In the genomic region with DNA sequence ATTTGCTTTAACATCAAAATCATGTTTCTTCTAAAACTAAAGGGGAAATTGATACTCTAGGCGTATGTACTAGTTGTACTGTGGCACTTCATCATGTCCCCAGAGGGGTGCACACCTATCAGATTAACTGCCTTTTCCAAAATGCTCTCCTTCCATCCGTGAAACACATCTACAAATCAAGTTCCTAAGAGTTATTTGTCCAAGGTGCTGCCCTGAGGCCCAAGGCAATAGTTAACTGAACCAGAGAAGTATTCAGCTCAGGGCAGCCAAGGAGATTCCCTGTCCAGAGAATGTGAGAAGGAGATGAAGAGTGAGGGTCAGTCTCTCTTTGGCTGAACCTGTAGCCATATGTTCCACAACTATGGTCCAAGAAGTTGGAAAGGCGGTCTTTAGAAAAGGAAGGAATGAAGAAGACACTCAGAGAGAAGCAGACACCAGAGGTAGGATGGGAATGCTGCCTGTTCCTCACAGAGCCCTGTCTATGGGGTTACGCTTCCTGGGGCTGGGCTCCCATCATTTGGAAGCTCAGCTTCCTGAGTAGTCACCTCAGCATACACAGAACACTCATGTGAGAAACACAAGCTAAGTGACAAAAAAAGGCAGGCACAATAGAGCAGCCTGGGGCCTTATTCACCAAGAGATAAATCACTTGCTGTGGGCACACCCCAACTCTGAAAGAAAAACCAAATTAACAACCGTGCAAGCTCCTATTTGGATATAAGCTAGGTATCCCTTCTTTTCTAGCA, we compare ENCODE assay signal across 8 cellular contexts. TPM values are rescaled to one million over a fixed set of nuclear protein-coding genes. Genes with fewer than 3 reads are reported as not detected.
DNase-seq lines count a peak whose midpoint lies in the region; ATAC-seq and TF ChIP-seq lines count a peak whose summit lies in the region.

No MANE protein-coding gene starts in this region.

- H3K9me3 Mint-ChIP-seq in activated B cell treated with CpG ODN at 0.5 μM for 24 hours, result peaks cover 3% of the 10 kb centered on the region
- H3K9me3 Mint-ChIP-seq in osteocyte (ENCODE audit: unreplicated experiment), result peaks cover 4% of the 10 kb centered on the region

- TF ChIP-seq CTCF in activated B cell treated with CpG ODN at 0.5 μM for 24 hours (IDR thresholded peaks at IDR 0.05), result no peak
- TF ChIP-seq CTCF in osteocyte (IDR thresholded peaks at IDR 0.05), result no peak

- intact Hi-C loops in activated B cell treated with CpG ODN at 0.5 μM for 24 hours (cut with micrococcal nuclease), result loop anchor here (1.0 to 10.0 kb wide), 9 partner anchors 15 to 125 kb away; no protein-coding TSS in a partner anchor

- DNase-seq in NCI-H2107 treated with DMSO at 0.1 percent for 48 hours (lab: John Stamatoyannopoulos, UW; ENCODE audit: unreplicated experiment) (peak; percentile 30), NCI-H2107 (lab: John Stamatoyannopoulos, UW) (no peak), activated B cell treated with CpG ODN at 0.5 μM for 24 hours (no peak), osteocyte (ENCODE audit: extremely low spot score, unreplicated experiment) (no peak), putamen (ENCODE audit: low spot score) (no peak), occipital lobe (lab: John Stamatoyannopoulos, UW) (no peak), DMS79 (lab: John Stamatoyannopoulos, UW) (no peak)

- H3K4me1 Mint-ChIP-seq in activated B cell treated with CpG ODN at 0.5 μM for 24 hours (peaks cover 82% of the 10 kb centered on the region), osteocyte (ENCODE audit: unreplicated experiment) (peaks cover 31% of the 10 kb centered on the region)

- H3K27ac Mint-ChIP-seq in activated B cell treated with CpG ODN at 0.5 μM for 24 hours (peak overlapping the region; percentile 94), osteocyte (ENCODE audit: unreplicated experiment) (peak overlapping the region; percentile 66)

- ATAC-seq in HG02884 (IDR thresholded peaks at IDR 0.05; ENCODE audit: unreplicated experiment) (peak; percentile 35), activated B cell treated with CpG ODN at 0.5 μM for 24 hours (ENCODE audit: low read depth) (peak; percentile 43)

- CTCF ChIA-PET in activated B cell treated with CpG ODN at 0.5 μM for 24 hours (lab: Charles Lee), result interaction anchor here (1.0 to 4.2 kb wide), 10 partner anchors 11 to 141 kb away, joined by 3 to 35 read pairs (median 6); partner anchors contain the start of gene ANKRD44

- H3K36me3 Mint-ChIP-seq in activated B cell treated with CpG ODN at 0.5 μM for 24 hours (ENCODE audit: low read depth), result peaks cover 14% of the 10 kb centered on the region
- no peaks in the 10 kb centered on the region for H3K36me3 Mint-ChIP-seq in osteocyte (ENCODE audit: unreplicated experiment)

- H3K27me3 Mint-ChIP-seq in activated B cell treated with CpG ODN at 0.5 μM for 24 hours, result no peaks in the 10 kb centered on the region
- no peaks in the 10 kb centered on the region for H3K27me3 Mint-ChIP-seq in osteocyte (ENCODE audit: unreplicated experiment)

- H3K4me3 Mint-ChIP-seq in activated B cell treated with CpG ODN at 0.5 μM for 24 hours (peak overlapping the region; percentile 77), osteocyte (ENCODE audit: unreplicated experiment) (no peak overlapping the region)

- POLR2A ChIA-PET in activated B cell treated with CpG ODN at 0.5 μM for 24 hours (lab: Charles Lee), result interaction anchor here (0.7 to 5.7 kb wide), 16 partner anchors 11 to 64 kb away, joined by 3 to 98 read pairs (median 5); partner anchors contain the start of gene ANKRD44

RNA-seq across cellular contexts. Expression of gene ANKRD44, which starts 55.6 kb away (rescaled TPM):
- 154 and 185 TPM in 2 replicates for total RNA-seq in activated B cell treated with CpG ODN at 0.5 μM for 24 hours
- total RNA-seq in osteocyte, result 14.3 and 16.6 TPM in 2 replicates
- 170 TPM for total RNA-seq in occipital lobe
